ENCODE assay signal across 8 cellular contexts in genomic region chr17:54900457-54901229, GRCh38. TPM values are rescaled to one million over a fixed set of nuclear protein-coding genes. Genes with fewer than 3 reads are reported as not detected.
DNase-seq lines count a peak whose midpoint lies in the region; ATAC-seq and TF ChIP-seq lines count a peak whose summit lies in the region.

A gene with protein sequence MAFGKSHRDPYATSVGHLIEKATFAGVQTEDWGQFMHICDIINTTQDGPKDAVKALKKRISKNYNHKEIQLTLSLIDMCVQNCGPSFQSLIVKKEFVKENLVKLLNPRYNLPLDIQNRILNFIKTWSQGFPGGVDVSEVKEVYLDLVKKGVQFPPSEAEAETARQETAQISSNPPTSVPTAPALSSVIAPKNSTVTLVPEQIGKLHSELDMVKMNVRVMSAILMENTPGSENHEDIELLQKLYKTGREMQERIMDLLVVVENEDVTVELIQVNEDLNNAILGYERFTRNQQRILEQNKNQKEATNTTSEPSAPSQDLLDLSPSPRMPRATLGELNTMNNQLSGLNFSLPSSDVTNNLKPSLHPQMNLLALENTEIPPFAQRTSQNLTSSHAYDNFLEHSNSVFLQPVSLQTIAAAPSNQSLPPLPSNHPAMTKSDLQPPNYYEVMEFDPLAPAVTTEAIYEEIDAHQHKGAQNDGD (plus strand): TSS chr17:54900852. CDS start chr17:54900866, 14 bp downstream.

- H3K4me3 ChIP-seq in mammary epithelial cell (replicated peaks in 1 of 3; ENCODE audit: insufficient read depth in 1 of 3, low read depth in 2 of 3, low read length in 3 of 3) (peak within 1 kb of the TSS; percentile 66 to 82 (median 72)), smooth muscle cell (peak within 1 kb of the TSS; percentile 69)

- dilution Hi-C loops in mammary epithelial cell (cut with HindIII; ENCODE audit: low sequenced_read_pairs) = no loop called here

- H3K36me3 ChIP-seq in mammary epithelial cell (ENCODE audit: insufficient read depth, low read length) (peaks cover 8% of the 10 kb centered on the region), smooth muscle cell (ENCODE audit: low read depth) (no peaks in the 10 kb centered on the region)

- peak within 1 kb of the TSS; percentile 83 for H2AFZ ChIP-seq in mammary epithelial cell (ENCODE audit: low read depth, low read length)
- peak within 1 kb of the TSS; percentile 94 for H2AFZ ChIP-seq in smooth muscle cell (ENCODE audit: low read depth)

- peak; percentile 77 for ATAC-seq in GM21786 (IDR thresholded peaks at IDR 0.05; ENCODE audit: unreplicated experiment)

- H3K9ac ChIP-seq in mammary epithelial cell (ENCODE audit: insufficient read depth, low read length) = peak within 1 kb of the TSS; percentile 79
- peak within 1 kb of the TSS; percentile 42 for H3K9ac ChIP-seq in smooth muscle cell (ENCODE audit: low read depth)

- H4K20me1 ChIP-seq in mammary epithelial cell (ENCODE audit: insufficient read depth, low read length) (no peaks in the 10 kb centered on the region), smooth muscle cell (ENCODE audit: low read depth) (no peaks in the 10 kb centered on the region)

- H3K27ac ChIP-seq in mammary epithelial cell (ENCODE audit: insufficient read depth, low read depth, low read length) (peak within 1 kb of the TSS; percentile 75), smooth muscle cell (ENCODE audit: low read depth) (no peak within 1 kb of the TSS)

- 0% methylated on average over 25 of the region's 67 CpGs for WGBS in mammary epithelial cell (ENCODE audit: low coverage, missing lambda C conversion rate)
- 2% methylated on average over 64 of the region's 67 CpGs for WGBS in smooth muscle cell (ENCODE audit: low lambda C conversion rate)

- H3K27me3 ChIP-seq in mammary epithelial cell (ENCODE audit: insufficient read depth, low read length) (no peaks in the 10 kb centered on the region), smooth muscle cell (ENCODE audit: low read depth) (peaks cover 14% of the 10 kb centered on the region)

- no peaks in the 10 kb centered on the region for H3F3A ChIP-seq in smooth muscle cell (ENCODE audit: low read depth)

- H3K4me1 ChIP-seq in mammary epithelial cell (ENCODE audit: insufficient read depth, low read length) = peaks cover 13% of the 10 kb centered on the region
- H3K4me1 ChIP-seq in smooth muscle cell (ENCODE audit: low read depth) = peaks cover 11% of the 10 kb centered on the region

- CTCF ChIA-PET in mammary epithelial cell (lab: Charles Lee; ENCODE audit: low non-redundant PET) = interaction anchor here (0.6 kb wide), 1 partner anchor 521 kb away, joined by 3 read pairs; no protein-coding TSS in a partner anchor

- intact Hi-C loops in mammary epithelial cell (cut with micrococcal nuclease) = loop anchor here (1.0 kb wide), 1 partner anchor 68 kb away; the partner anchor contains the start of genes COX11 and STXBP4

- DNase-seq in ELF-1 (ENCODE audit: low read depth, low spot score) = peak; percentile 87
- DNase-seq in KBM-7 = peak; percentile 64
- peak; percentile 79 to 90 for DNase-seq in SHP77 (lab: John Stamatoyannopoulos, UW)
- DNase-seq in mammary epithelial cell = peak; percentile 78
- DNase-seq in iPS-NIHi7 (ENCODE audit: extremely low spot score) = peak; percentile 87
- DNase-seq in smooth muscle cell (lab: John Stamatoyannopoulos, UW; ENCODE audit: unreplicated experiment) = peak; percentile 21
- no peak for DNase-seq in activated CD4-positive, CD25-positive, alpha-beta regulatory T cell treated with anti-CD3 and anti-CD28 coated beads, Interleukin-2, amount 50 U/mL, for 72 hours

- BruUV-seq in mammary epithelial cell (replicated peaks; lab: Mats Ljungman, UMichigan) = TSS peak; percentile 52

- peaks cover 13% of the 10 kb centered on the region for H3K79me2 ChIP-seq in mammary epithelial cell (ENCODE audit: insufficient read depth, low read length)
- H3K79me2 ChIP-seq in smooth muscle cell (ENCODE audit: low read depth) = peaks cover 3% of the 10 kb centered on the region

- H3K9me3 ChIP-seq in mammary epithelial cell (replicated peaks; ENCODE audit: insufficient read depth, low read length) = no peaks in the 10 kb centered on the region
- H3K9me3 ChIP-seq in smooth muscle cell (replicated peaks; ENCODE audit: low read depth) = no peaks in the 10 kb centered on the region

- TF ChIP-seq CTCF in mammary epithelial cell (conservative IDR thresholded peaks at IDR 0.05 in 1 of 2, IDR thresholded peaks at IDR 0.05 in 1 of 2; ENCODE audit: extremely low read depth in 1 of 2, insufficient read depth in 1 of 2, low read depth in 1 of 2, low read length in 2 of 2) (peak in 1 of 2 donors; percentile 17), smooth muscle cell (IDR thresholded peaks at IDR 0.05; ENCODE audit: borderline replicate concordance, insufficient read depth, poor library complexity, severe bottlenecking) (no peak)

- in situ Hi-C loops in KBM-7 (cut with MboI; ENCODE audit: low pct_unique_long_range_greater_than_20kb, low sequenced_read_pairs) (no loop called here), mammary epithelial cell (cut with MboI; ENCODE audit: low sequenced_read_pairs in 2 of 2) (no loop called here)

- peak within 1 kb of the TSS; percentile 71 for H3K4me2 ChIP-seq in mammary epithelial cell (ENCODE audit: insufficient read depth, low read depth, low read length)
- peak within 1 kb of the TSS; percentile 89 for H3K4me2 ChIP-seq in smooth muscle cell

RNA-seq across cellular contexts. Expression of the gene that starts here (rescaled TPM):
- total RNA-seq in mammary epithelial cell (10 to 100 TPM; 78.0 to 93.5 TPM), smooth muscle cell (6.7 and 8.5 TPM in 2 replicates)
- polyA plus RNA-seq in mammary epithelial cell (76.9 TPM), smooth muscle cell (1.3 and 3.9 TPM in 2 replicates)
- polyA minus RNA-seq in mammary epithelial cell = 39.2 TPM

Comparison
In these comparisons a context has a peak if more than half of its experiments do, and no peak if none do; other contexts are left out.
1. RNA of the gene that starts here (polyA plus RNA-seq): 76.9 TPM in mammary epithelial cell (single experiment); 1.3 to 3.9 TPM in smooth muscle cell; every median in the first group is over 10 times any median in the second.